Comparison of ENCODE assay signal across 10 cellular contexts in the genomic region with DNA sequence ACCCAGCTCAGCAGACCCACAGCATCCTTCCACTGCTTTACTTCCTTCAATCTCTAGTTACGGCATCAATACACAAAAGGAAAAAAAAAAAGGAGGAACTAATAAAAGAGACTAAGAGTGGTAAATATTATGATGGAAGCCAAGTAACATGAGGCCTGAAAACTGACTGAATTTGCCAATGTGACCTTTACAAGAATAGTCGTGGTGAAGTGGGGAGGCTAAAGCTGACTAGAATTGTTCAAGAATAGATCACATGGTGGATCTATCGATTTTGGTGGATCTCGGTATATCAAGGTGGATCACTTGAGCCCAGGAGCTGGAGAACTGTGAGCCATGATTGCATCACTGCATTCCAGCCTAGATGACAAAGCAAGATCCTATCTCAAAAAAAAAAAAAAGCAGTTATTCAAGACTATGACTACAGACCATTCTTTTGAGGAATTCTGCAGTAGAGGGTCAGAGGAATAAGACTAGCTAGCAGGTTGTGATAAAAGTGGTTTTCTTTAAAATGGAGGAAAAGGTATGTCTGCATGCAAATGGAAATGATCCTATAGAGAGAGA. TPM values are rescaled to one million over a fixed set of nuclear protein-coding genes. Genes with fewer than 3 reads are reported as not detected.
DNase-seq lines count a peak whose midpoint lies in the region; FAIRE-seq and TF ChIP-seq lines count a peak whose summit lies in the region.
"Had no signal": no experiment of that assay in that cellular context is flagged by ENCODE, and none has a peak within 500 bp of the region (broad histone marks: within the 10 kb centered on the region; RNA-seq: fewer than 3 reads in every experiment).

No MANE protein-coding gene starts in this region.

- H3K36me3 ChIP-seq in H1 (ENCODE audit: control insufficient read depth in 2 of 4, insufficient read depth in 4 of 4, low read length in 3 of 4): peaks cover 0 to 6% (median 0%) of the 10 kb centered on the region in 4 experiments; a peak in 1 of 8 replicates

- POLR2A ChIA-PET in H1 (lab: Charles Lee; ENCODE audit: partially characterized antibody): no interaction called here

- 93% methylated on average over 4 of the region's 4 CpGs; no CpG with 5 or more reads in 1 of the 2 experiments for WGBS in H1 (ENCODE audit: extremely low coverage in 1 of 2, insufficient coverage in 1 of 2, insufficient read length in 1 of 2, insufficient replicate concordance in 2 of 2, low coverage in 1 of 2, low lambda C conversion rate in 2 of 2, missing lambda C conversion rate in 1 of 2), 2 experiments

- no peak overlapping the region for H3K9ac ChIP-seq in H1 (replicated peaks in 1 of 4; ENCODE audit: extremely low read depth in 1 of 4, low read depth in 3 of 4, low read length in 3 of 4)

- H3K4me1 ChIP-seq in H1 (replicated peaks in 1 of 4; ENCODE audit: control insufficient read depth in 3 of 4, insufficient read depth in 4 of 4, low read length in 3 of 4): no peaks in the 10 kb centered on the region

- H3K4me3 ChIP-seq in H1 (ENCODE audit: extremely low read depth in 1 of 4, insufficient read depth in 2 of 4, low read depth in 3 of 4, low read length in 4 of 4) (no peak overlapping the region), skeletal muscle cell (ENCODE audit: low read depth, low read length) (no peak overlapping the region)
- H3K4me3 ChIP-seq: SK-N-MC, skin epidermis had no signal

- no peak overlapping the region for H2BK15ac ChIP-seq in H1 (ENCODE audit: low read length)

- no peak for TF ChIP-seq CTCF in H1 (IDR thresholded peaks at IDR 0.05; ENCODE audit: control extremely low read depth in 1 of 3, insufficient read depth in 1 of 3, low read depth in 1 of 3, low read length in 3 of 3)

- no peak for TF ChIP-seq RAD21 in H1 (IDR thresholded peaks at IDR 0.05 in 1 of 2, conservative IDR thresholded peaks at IDR 0.05 in 1 of 2; ENCODE audit: low read depth in 2 of 2, low read length in 2 of 2)

- H4K8ac ChIP-seq in H1 (ENCODE audit: extremely low read depth, insufficient read depth, low read length): no peak overlapping the region

- no peak for TF ChIP-seq EP300 in H1 (IDR thresholded peaks at IDR 0.05; ENCODE audit: borderline replicate concordance in 1 of 2, low read depth in 2 of 2, low read length in 2 of 2)

- FAIRE-seq in GM19239 (lab: Jason Lieb, UNC) (peak; percentile 21), H1 (lab: Jason Lieb, UNC) (no peak)

- TF ChIP-seq POLR2A in H1 (IDR thresholded peaks at IDR 0.05; ENCODE audit: control extremely low read depth in 1 of 2, low read depth in 2 of 2, low read length in 2 of 2): no peak

- no peak overlapping the region for H2BK5ac ChIP-seq in H1 (ENCODE audit: low read depth, low read length)

- H3K23ac ChIP-seq in H1 (ENCODE audit: insufficient read length): no peak overlapping the region

- no peaks in the 10 kb centered on the region for H3K9me3 Mint-ChIP-seq in activated CD4-positive, alpha-beta T cell treated with anti-CD3 and anti-CD28 coated beads, Interleukin-2, amount 10 ng/mL, durations not matched to agents 24 days and 14 days
- H3K9me3 Mint-ChIP-seq: activated naive CD4-positive, alpha-beta T cell treated with anti-CD3 and anti-CD28 coated beads, Interleukin-2, amount 50 U/mL, for 72 hours had no signal

- H3K79me2 ChIP-seq in H1 (ENCODE audit: control insufficient read depth in 1 of 2, insufficient read depth in 2 of 2, low read length in 2 of 2): no peaks in the 10 kb centered on the region

- intact Hi-C loops in activated CD4-positive, alpha-beta T cell treated with anti-CD3 and anti-CD28 coated beads, Interleukin-2, amount 10 ng/mL, durations not matched to agents 24 days and 14 days (cut with micrococcal nuclease): no loop called here

- H3K23me2 ChIP-seq in H1 (ENCODE audit: low read depth, low read length): no peaks in the 10 kb centered on the region

- no peak overlapping the region for H3K4me2 ChIP-seq in H1 (ENCODE audit: insufficient read depth in 1 of 2, low read depth in 2 of 2, low read length in 2 of 2)

- no peak overlapping the region for H2AK5ac ChIP-seq in H1 (ENCODE audit: low read depth, low read length)

- H3K27ac ChIP-seq in H1 (ENCODE audit: low read depth, low read length): no peak overlapping the region
- H3K27ac ChIP-seq: SK-N-MC, skin epidermis had no signal

- no peak overlapping the region for H4K5ac ChIP-seq in H1 (ENCODE audit: insufficient read length, low read depth, low read length)

- no peak overlapping the region for H2BK12ac ChIP-seq in H1 (ENCODE audit: low read depth, low read length)

- no peak overlapping the region for H3K14ac ChIP-seq in H1 (ENCODE audit: insufficient read length)

- no peak overlapping the region for H2BK120ac ChIP-seq in H1 (replicated peaks; ENCODE audit: low read depth, low read length)

- peaks cover 40% of the 10 kb centered on the region for H3K36me3 Mint-ChIP-seq in activated CD4-positive, alpha-beta T cell treated with anti-CD3 and anti-CD28 coated beads, Interleukin-2, amount 10 ng/mL, durations not matched to agents 24 days and 14 days (ENCODE audit: low read depth)

- no peaks in the 10 kb centered on the region for H3K9me3 ChIP-seq in H1 (ENCODE audit: insufficient read depth in 2 of 2, low read depth in 1 of 2, low read length in 1 of 2)

- no peak overlapping the region for H2AFZ ChIP-seq in H1 (ENCODE audit: low read length)

- H3K27me3 Mint-ChIP-seq in activated CD4-positive, alpha-beta T cell treated with anti-CD3 and anti-CD28 coated beads, Interleukin-2, amount 10 ng/mL, durations not matched to agents 24 days and 14 days: no peaks in the 10 kb centered on the region

- peaks cover 8% of the 10 kb centered on the region for H3K4me1 Mint-ChIP-seq in activated CD4-positive, alpha-beta T cell treated with anti-CD3 and anti-CD28 coated beads, Interleukin-2, amount 10 ng/mL, durations not matched to agents 24 days and 14 days

- H4K91ac ChIP-seq in H1 (replicated peaks; ENCODE audit: insufficient read length, low read length): no peak overlapping the region

- DNase-seq in GM19239 (ENCODE audit: insufficient read length, low spot score) (no peak), OCI-M1 (lab: John Stamatoyannopoulos, UW) (peak; percentile 94), H1 (ENCODE audit: low read depth in 1 of 2, low spot score in 2 of 2) (no peak), skeletal muscle cell (ENCODE audit: low read depth) (peak; percentile 15), NCI-H524 (lab: John Stamatoyannopoulos, UW) (no peak)
- no peak for DNase-seq in activated CD4-positive, alpha-beta T cell treated with anti-CD3 and anti-CD28 coated beads, Interleukin-2, amount 10 ng/mL, durations not matched to agents 24 days and 14 days
- no peak for DNase-seq in stimulated activated CD4-positive, alpha-beta T cell treated with anti-CD3 and anti-CD28 coated beads, Interleukin-12 subunit alpha, Interleukin-12 subunit beta, amount 100 ng/mL, for 4 hours

- CTCF ChIA-PET in H1 (lab: Charles Lee; ENCODE audit: partially characterized antibody): interaction anchor here (0.6 to 1.8 kb wide), 5 partner anchors 14 to 802 kb away, joined by 3 to 5 read pairs (median 3); no protein-coding TSS in a partner anchor

- no peak overlapping the region for H3K4me3 Mint-ChIP-seq in activated CD4-positive, alpha-beta T cell treated with anti-CD3 and anti-CD28 coated beads, Interleukin-2, amount 10 ng/mL, durations not matched to agents 24 days and 14 days

- no peak overlapping the region for H3K4ac ChIP-seq in H1 (replicated peaks; ENCODE audit: insufficient read length, low read depth, low read length)

- no peaks in the 10 kb centered on the region for H3K79me1 ChIP-seq in H1 (ENCODE audit: low read depth, low read length)

- no peak overlapping the region for H3K18ac ChIP-seq in H1 (ENCODE audit: extremely low read depth, low read length)

- H3K27ac Mint-ChIP-seq in activated CD4-positive, alpha-beta T cell treated with anti-CD3 and anti-CD28 coated beads, Interleukin-2, amount 10 ng/mL, durations not matched to agents 24 days and 14 days: no peak overlapping the region

- H2BK20ac ChIP-seq in H1 (ENCODE audit: low read length): no peak overlapping the region

- no peaks in the 10 kb centered on the region for H3K27me3 ChIP-seq in H1 (replicated peaks in 1 of 4; ENCODE audit: control insufficient read depth in 3 of 4, extremely low read depth in 1 of 4, insufficient read depth in 3 of 4, low read length in 3 of 4)

- no peak overlapping the region for H3K56ac ChIP-seq in H1 (replicated peaks; ENCODE audit: insufficient read length, low read depth, low read length)

- H4K20me1 ChIP-seq in H1 (replicated peaks in 1 of 2; ENCODE audit: control insufficient read depth in 1 of 2, insufficient read depth in 2 of 2, low read length in 2 of 2): peaks cover 0 to 2% of the 10 kb centered on the region in 2 experiments

TF ChIP-seq in H1, 55 proteins besides CTCF, POLR2A, EP300 and RAD21:
- TF ChIP-seq CEBPB (IDR thresholded peaks at IDR 0.05; ENCODE audit: low read depth, low read length) (0 out of 2 replicates have a peak, but pooled peaks have one; percentile 48), KDM1A (IDR thresholded peaks at IDR 0.05; ENCODE audit: borderline replicate concordance, low read length) (no peak)

RNA-seq across cellular contexts. Expression of gene ERMP1, which starts 15.1 kb away (rescaled TPM):
- total RNA-seq in H1 (2021; fragmentation: NEBNext Ultra II Directional; extraction: Animal tissue kit (Norgen Biotek cat#: 25700)): 16.5 and 16.7 TPM in 2 replicates
- 8.3 and 12.8 TPM in 2 replicates for polyA plus RNA-seq in H1 (2011; rRNA removed)
- 12.4 TPM for polyA plus RNA-seq in H1 (2011; cell fraction: cytosol; rRNA removed)
- polyA plus RNA-seq in H1 (2011; cell fraction: nucleus; rRNA removed): 9.4 TPM
- 11.0 to 15.0 TPM (median 13.3 TPM) in 4 replicates for polyA plus RNA-seq in H1 (2012, experiment 1 of 2)
- polyA plus RNA-seq in H1 (2012, experiment 2 of 2): 0.96 TPM
- polyA plus RNA-seq in H1 (2013, experiment 1 of 2): 19.5 TPM
- polyA plus RNA-seq in H1 (2013, experiment 2 of 2): 18.8 TPM
- 25.8 and 34.7 TPM in 2 replicates for polyA minus RNA-seq in H1 (2011; rRNA and poly(A)+ RNA removed)
- polyA minus RNA-seq in H1 (2011; cell fraction: cytosol; rRNA and poly(A)+ RNA removed): 10.8 TPM
- 16.9 TPM for polyA minus RNA-seq in H1 (2011; cell fraction: nucleus; rRNA and poly(A)+ RNA removed)
- 17.3 and 18.0 TPM in 2 replicates for total RNA-seq in activated CD4-positive, alpha-beta T cell treated with anti-CD3 and anti-CD28 coated beads, Interleukin-2, amount 10 ng/mL, durations not matched to agents 24 days and 14 days

Comparison
In these comparisons a context has a peak if more than half of its experiments do, and no peak if none do; other contexts are left out.
1. DNase-seq: peak in OCI-M1 (single experiment) and skeletal muscle cell (single experiment); none in GM19239 (single experiment), H1 (0 of 2), activated CD4-positive, alpha-beta T cell treated with anti-CD3 and anti-CD28 coated beads, Interleukin-2, amount 10 ng/mL, durations not matched to agents 24 days and 14 days (single experiment), stimulated activated CD4-positive, alpha-beta T cell treated with anti-CD3 and anti-CD28 coated beads, Interleukin-12 subunit alpha, Interleukin-12 subunit beta, amount 100 ng/mL, for 4 hours (single experiment) and NCI-H524 (0 of 2).